In the genomic region with DNA sequence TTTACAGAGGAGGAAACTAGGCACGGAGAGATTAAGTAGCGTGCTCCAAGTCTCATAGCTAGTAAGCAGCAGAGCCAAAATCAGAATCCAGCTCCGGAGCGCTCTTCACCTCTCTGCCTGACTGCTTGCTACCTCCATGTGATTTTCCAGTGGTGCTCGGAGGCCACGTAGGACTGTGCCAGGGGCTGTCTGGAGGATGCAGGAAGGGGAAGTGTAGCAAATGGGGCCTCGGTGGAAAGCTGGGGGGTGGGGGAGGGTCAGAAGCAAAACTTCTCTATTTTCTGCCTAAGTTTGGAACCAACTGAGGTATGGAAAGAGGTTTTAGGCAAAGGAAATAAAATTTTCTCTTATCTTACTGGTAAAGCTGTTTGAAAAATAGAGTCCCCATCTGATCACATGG, we compare ENCODE assay signal across 21 cellular contexts.
A peak's percentile ranks its signal among the peaks of the same experiment; 100 is the strongest.
DNase-seq lines count a peak whose midpoint lies in the region; ATAC-seq, FAIRE-seq and TF ChIP-seq lines count a peak whose summit lies in the region.
"Had no signal": no experiment of that assay in that cellular context is flagged by ENCODE, and none has a peak within 500 bp of the region (broad histone marks: within the 10 kb centered on the region; RNA-seq: fewer than 3 reads in every experiment).

No MANE protein-coding gene starts in this region.

- peak overlapping the region; percentile 4 for H3K27ac ChIP-seq in cingulate gyrus (ENCODE audit: low read depth, low read length)
- H3K27ac ChIP-seq in kidney (ENCODE audit: low read depth in 2 of 2, low read length in 2 of 2): no peak overlapping the region
- H3K27ac ChIP-seq: foreskin keratinocyte, psoas muscle had no signal

- FAIRE-seq in kidney (lab: Jason Lieb, UNC): no peak

- DNase-seq in GF-D8 (lab: John Stamatoyannopoulos, UW): peak; percentile 34
- DNase-seq in NB4 (ENCODE audit: low read depth): peak; percentile 83
- DNase-seq in natural killer cell treated with Interleukin-12 subunit alpha and Interleukin-12 subunit beta and Interleukin-15 and Interleukin-18, amount 100 ng/mL, for 72 hours (ENCODE audit: low spot score): no peak
- DNase-seq in stimulated activated naive CD4-positive, alpha-beta T cell (lab: John Stamatoyannopoulos, UW): no peak
- DNase-seq in NCI-H774 (lab: John Stamatoyannopoulos, UW): no peak
- DNase-seq in kidney: no peak
- DNase-seq: activated CD4-positive, alpha-beta T cell treated with anti-CD3 and anti-CD28 coated beads, Interleukin-2, amount 10 ng/mL, durations not matched to agents 7 days and 5 days; activated CD8-positive, alpha-beta memory T cell treated with anti-CD3 and anti-CD28 coated beads, Interleukin-2, amount 50 U/mL, for 48 hours; activated gamma-delta T cell treated with Interleukin-2 at 50 U/mL for 16 hours; foreskin keratinocyte; NCI-H1694; NCI-H2227 treated with DMSO at 0.1 percent for 48 hours; NK-92 treated with Interleukin-12 subunit alpha and Interleukin-12 subunit beta, amount 100 ng/mL, for 24 hours; psoas muscle; SHP77 treated with DMSO at 0.1 percent for 48 hours; stimulated activated CD4-positive, alpha-beta T cell treated with anti-CD3 and anti-CD28 coated beads, Interleukin-12 subunit alpha, Interleukin-12 subunit beta, amount 100 ng/mL, for 4 hours; stimulated activated naive CD4-positive, alpha-beta T cell treated with Interleukin-2 at 50 U/mL for 16 hours; trophoblast cell had no signal

- TF ChIP-seq CTCF in NB4 (IDR thresholded peaks at IDR 0.05; ENCODE audit: low read depth, low read length) (no peak), kidney (IDR thresholded peaks at IDR 0.05; ENCODE audit: borderline replicate concordance, extremely low read depth, insufficient read depth) (no peak)

- H3K4me3 ChIP-seq in NB4 (ENCODE audit: low read depth, low read length) (no peak overlapping the region), kidney (ENCODE audit: low read length in 2 of 2) (no peak overlapping the region)
- H3K4me3 ChIP-seq: psoas muscle had no signal

- no peaks in the 10 kb centered on the region for H3K9me3 ChIP-seq in kidney (ENCODE audit: control insufficient read depth in 1 of 2, low read length in 2 of 2)
- H3K9me3 ChIP-seq: psoas muscle had no signal

- H3K9ac ChIP-seq in kidney (ENCODE audit: low read length in 2 of 2): no peak overlapping the region

- intact Hi-C loops in kidney (cut with DNase I): no loop called here

- peak overlapping the region; percentile 57 to 97 for H3K27ac Mint-ChIP-seq in natural killer cell treated with Interleukin-12 subunit alpha and Interleukin-12 subunit beta and Interleukin-15 and Interleukin-18, amount 100 ng/mL, for 72 hours
- H3K27ac Mint-ChIP-seq: activated CD4-positive, alpha-beta T cell treated with anti-CD3 and anti-CD28 coated beads, Interleukin-2, amount 10 ng/mL, durations not matched to agents 7 days and 5 days had no signal

- peaks cover 21% of the 10 kb centered on the region for H3K36me3 Mint-ChIP-seq in natural killer cell treated with Interleukin-12 subunit alpha and Interleukin-12 subunit beta and Interleukin-15 and Interleukin-18, amount 100 ng/mL, for 72 hours

- H3K4me1 ChIP-seq in kidney (ENCODE audit: control insufficient read depth in 1 of 2, insufficient read depth in 1 of 2, low read depth in 1 of 2, low read length in 2 of 2): no peaks in the 10 kb centered on the region
- H3K4me1 ChIP-seq: foreskin keratinocyte, psoas muscle had no signal

- H3K9me3 Mint-ChIP-seq in natural killer cell treated with Interleukin-12 subunit alpha and Interleukin-12 subunit beta and Interleukin-15 and Interleukin-18, amount 100 ng/mL, for 72 hours: peaks cover 3% of the 10 kb centered on the region
- H3K9me3 Mint-ChIP-seq: activated CD4-positive, alpha-beta T cell treated with anti-CD3 and anti-CD28 coated beads, Interleukin-2, amount 10 ng/mL, durations not matched to agents 7 days and 5 days had no signal

- no peaks in the 10 kb centered on the region for H3K36me3 ChIP-seq in kidney (ENCODE audit: control insufficient read depth in 1 of 2, insufficient read depth in 2 of 2, low read length in 2 of 2)

- no peaks in the 10 kb centered on the region for H3K27me3 Mint-ChIP-seq in natural killer cell treated with Interleukin-12 subunit alpha and Interleukin-12 subunit beta and Interleukin-15 and Interleukin-18, amount 100 ng/mL, for 72 hours
- H3K27me3 Mint-ChIP-seq: activated CD4-positive, alpha-beta T cell treated with anti-CD3 and anti-CD28 coated beads, Interleukin-2, amount 10 ng/mL, durations not matched to agents 7 days and 5 days had no signal

- ATAC-seq in natural killer cell treated with Interleukin-12 subunit alpha and Interleukin-12 subunit beta and Interleukin-15 and Interleukin-18, amount 100 ng/mL, for 72 hours: no peak
- ATAC-seq in HG03039 (IDR thresholded peaks at IDR 0.05; ENCODE audit: unreplicated experiment): no peak
- ATAC-seq: foreskin keratinocyte, HCT116, psoas muscle had no signal

- H3K4me3 Mint-ChIP-seq in natural killer cell treated with Interleukin-12 subunit alpha and Interleukin-12 subunit beta and Interleukin-15 and Interleukin-18, amount 100 ng/mL, for 72 hours: no peak overlapping the region
- H3K4me3 Mint-ChIP-seq: activated CD4-positive, alpha-beta T cell treated with anti-CD3 and anti-CD28 coated beads, Interleukin-2, amount 10 ng/mL, durations not matched to agents 7 days and 5 days had no signal

- no peak for TF ChIP-seq POLR2A in NB4 (IDR thresholded peaks at IDR 0.05; ENCODE audit: extremely low read depth, insufficient read length)

- H3K4me1 Mint-ChIP-seq in natural killer cell treated with Interleukin-12 subunit alpha and Interleukin-12 subunit beta and Interleukin-15 and Interleukin-18, amount 100 ng/mL, for 72 hours (ENCODE audit: low read depth in 2 of 2): peaks cover 51 to 63% of the 10 kb centered on the region in 2 donors

Comparison
In these comparisons a context has a peak if more than half of its experiments do, and no peak if none do; other contexts are left out.
1. DNase-seq: peak in GF-D8 (single experiment) and NB4 (single experiment); none in natural killer cell treated with Interleukin-12 subunit alpha and Interleukin-12 subunit beta and Interleukin-15 and Interleukin-18, amount 100 ng/mL, for 72 hours (single experiment), stimulated activated naive CD4-positive, alpha-beta T cell (0 of 6), NCI-H774 (single experiment) and kidney (single experiment).